Comparison of ENCODE assay signal across 8 cellular contexts in the genomic region with DNA sequence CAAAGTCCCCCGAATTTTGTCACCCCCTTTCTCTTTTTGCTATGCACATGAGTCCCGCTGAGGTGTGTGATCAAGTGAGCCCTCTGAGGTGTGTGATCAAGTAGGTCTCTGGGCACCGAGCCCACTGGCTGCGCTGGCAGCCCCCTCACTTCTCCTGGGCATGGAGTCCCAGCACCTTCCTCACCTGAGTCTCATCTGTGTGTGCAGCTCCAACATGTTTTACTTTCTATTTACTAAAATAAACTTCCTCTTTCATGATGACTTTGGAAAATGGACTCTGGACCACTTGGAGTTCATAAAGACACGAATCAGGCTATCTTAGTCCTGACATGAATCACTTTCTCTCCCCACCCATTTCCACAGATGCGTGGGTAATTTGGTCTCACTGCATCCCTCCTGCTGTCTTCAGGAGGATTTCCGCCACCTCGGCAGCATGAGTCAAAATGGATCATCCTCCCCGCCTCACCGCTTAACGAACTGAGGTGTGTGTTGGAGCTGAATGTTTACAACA. TPM values are rescaled to one million over a fixed set of nuclear protein-coding genes. Genes with fewer than 3 reads are reported as not detected.
DNase-seq lines count a peak whose midpoint lies in the region; ATAC-seq and TF ChIP-seq lines count a peak whose summit lies in the region.

No MANE protein-coding gene starts in this region.

- H3K27ac Mint-ChIP-seq in HFFc6 (peak overlapping the region; percentile 37; the same call in 1 of the 2 replicates), Calu3 (ENCODE audit: unreplicated experiment) (no peak overlapping the region)

- TF ChIP-seq POLR2A in GM15510 (IDR thresholded peaks at IDR 0.05; ENCODE audit: borderline replicate concordance, extremely low read depth, insufficient read length) (peak; percentile 13), body of pancreas (IDR thresholded peaks at IDR 0.05) (no peak)

- peak overlapping the region; percentile 58 for H3K9ac ChIP-seq in OCI-LY3 (ENCODE audit: low read length)

- H3K4me3 ChIP-seq in OCI-LY3 (ENCODE audit: low read length): peak overlapping the region; percentile 67
- no peak overlapping the region for H3K4me3 ChIP-seq in body of pancreas

- CTCF ChIA-PET in Calu3 (lab: Charles Lee): no interaction called here

- H3K27ac ChIP-seq in OCI-LY3 (ENCODE audit: low read length): peak overlapping the region; percentile 49
- no peak overlapping the region for H3K27ac ChIP-seq in body of pancreas

- H3K4me1 ChIP-seq in OCI-LY3 (ENCODE audit: low read length) (peaks cover 57% of the 10 kb centered on the region), body of pancreas (no peaks in the 10 kb centered on the region)

- no TSS peak for BruUV-seq in Calu3 (replicated peaks; lab: Mats Ljungman, UMichigan)

- H3K9me3 Mint-ChIP-seq in HFFc6 (no peaks in the 10 kb centered on the region), Calu3 (ENCODE audit: low read depth, unreplicated experiment) (no peaks in the 10 kb centered on the region)

- H3K9me3 ChIP-seq in OCI-LY3 (ENCODE audit: insufficient read depth, low read length) (no peaks in the 10 kb centered on the region), body of pancreas (no peaks in the 10 kb centered on the region)

- ATAC-seq in esophagus mucosa (peak; percentile 48), body of pancreas (no peak)

- no peaks in the 10 kb centered on the region for H4K20me1 ChIP-seq in OCI-LY3 (ENCODE audit: insufficient read depth, low read length)

- H3K36me3 Mint-ChIP-seq in HFFc6 (ENCODE audit: low read depth): no peaks in the 10 kb centered on the region
- no peaks in the 10 kb centered on the region for H3K36me3 Mint-ChIP-seq in Calu3 (ENCODE audit: insufficient read depth, unreplicated experiment)

- H3K36me3 ChIP-seq in OCI-LY3 (replicated peaks; ENCODE audit: low read depth, low read length): no peaks in the 10 kb centered on the region
- no peaks in the 10 kb centered on the region for H3K36me3 ChIP-seq in body of pancreas (replicated peaks in 1 of 2; ENCODE audit: insufficient read depth in 1 of 2, low read depth in 2 of 2)

- peaks cover 40% of the 10 kb centered on the region for H3K4me1 Mint-ChIP-seq in HFFc6 (ENCODE audit: low read depth)
- H3K4me1 Mint-ChIP-seq in Calu3 (ENCODE audit: low read depth, unreplicated experiment): peaks cover 29% of the 10 kb centered on the region

- peak overlapping the region; percentile 79 for H3K4me2 ChIP-seq in OCI-LY3 (ENCODE audit: low read length)

- DNase-seq in HFFc6 (no peak), AG20443 (ENCODE audit: low spot score) (no peak), NCI-H524 treated with DMSO at 0.1 percent for 48 hours (lab: John Stamatoyannopoulos, UW) (no peak), Calu3 (no peak), body of pancreas (no peak)

- H3K27me3 Mint-ChIP-seq in HFFc6 (ENCODE audit: insufficient read depth) (no peaks in the 10 kb centered on the region), Calu3 (ENCODE audit: unreplicated experiment) (no peaks in the 10 kb centered on the region)

- no peak overlapping the region for H3K4me3 Mint-ChIP-seq in HFFc6
- H3K4me3 Mint-ChIP-seq in Calu3 (ENCODE audit: low read depth, unreplicated experiment): no peak overlapping the region

- H2AFZ ChIP-seq in OCI-LY3 (ENCODE audit: low read depth, low read length): peak overlapping the region; percentile 84

- TF ChIP-seq CTCF in HFFc6 (IDR thresholded peaks at IDR 0.05): no peak
- TF ChIP-seq CTCF in OCI-LY3 (IDR thresholded peaks at IDR 0.05; ENCODE audit: low read depth, low read length): no peak
- TF ChIP-seq CTCF in Calu3 (IDR thresholded peaks at IDR 0.05; ENCODE audit: unreplicated experiment): no peak
- TF ChIP-seq CTCF in body of pancreas (IDR thresholded peaks at IDR 0.05): no peak

- intact Hi-C loops in Calu3 (cut with micrococcal nuclease; ENCODE audit: unreplicated experiment): no loop called here
- intact Hi-C loops in body of pancreas (cut with DNase I): no loop called here

- no peaks in the 10 kb centered on the region for H3K79me2 ChIP-seq in OCI-LY3 (ENCODE audit: low read length)

- no peaks in the 10 kb centered on the region for H3K27me3 ChIP-seq in OCI-LY3 (ENCODE audit: low read depth, low read length)
- H3K27me3 ChIP-seq in body of pancreas: no peaks in the 10 kb centered on the region

- 69 to 71% methylated on average over 11 of the region's 11 CpGs for WGBS in body of pancreas, 2 donors

RNA-seq across cellular contexts. Expression of a gene that starts 39.8 kb away (rescaled TPM):
- total RNA-seq in HFFc6 (2021; fragmentation: NEBNext Ultra II Directional; extraction: Animal tissue kit (Norgen Biotek cat#: 25700)): 10 to 100 TPM in 3 of 6 experiments, 1 to 10 TPM in 3; 8.4 to 12.3 (median 10.3) TPM
- total RNA-seq in esophagus mucosa: 94.1 TPM
- total RNA-seq in Calu3 (2022): 0.40 and 1.1 TPM in 2 replicates
- 1 to 10 TPM; 1.3 to 2.6 TPM for total RNA-seq in body of pancreas
